8 cellular contexts compared by ENCODE assay signal in the genomic region with DNA sequence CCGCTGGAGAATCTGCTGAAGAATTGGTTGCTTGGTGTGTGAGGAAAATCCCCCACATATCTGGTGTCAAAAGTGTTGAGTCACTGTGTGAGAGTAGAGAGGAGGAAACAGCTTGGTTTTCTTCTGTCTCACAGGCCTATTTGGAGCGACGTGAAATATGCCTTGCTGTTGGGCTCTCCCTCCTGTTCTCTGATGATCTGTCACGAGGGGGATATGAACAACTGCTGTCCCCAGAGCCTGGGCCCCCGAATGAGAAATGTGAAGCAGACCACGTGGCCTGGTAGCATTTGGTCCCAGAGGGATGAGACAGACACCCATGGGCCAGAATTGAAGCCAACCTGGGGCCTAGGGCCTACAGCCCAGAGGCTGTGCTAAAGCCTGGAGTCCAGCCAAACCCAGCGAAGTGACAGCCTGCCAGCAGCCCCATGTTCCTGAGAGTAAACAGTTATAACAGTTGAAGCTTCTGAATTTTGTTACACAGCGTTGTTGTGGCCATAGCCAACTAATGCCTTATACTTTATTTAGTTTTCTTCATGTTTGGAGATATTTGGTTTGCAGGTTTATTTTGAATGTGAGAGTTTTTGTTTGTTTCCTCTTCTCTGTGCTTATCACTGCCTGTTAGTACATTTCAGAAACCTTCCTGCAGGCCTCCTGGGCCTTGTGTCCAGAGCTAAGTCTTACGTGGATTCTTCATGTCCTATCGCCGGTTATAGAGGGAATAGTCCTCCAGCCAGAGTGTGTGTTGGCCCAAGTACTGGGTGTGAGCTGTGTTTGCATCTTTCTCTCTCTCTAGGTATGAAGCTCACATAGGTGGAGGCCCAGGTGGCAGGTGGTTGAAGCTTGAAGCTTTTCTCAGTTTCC. TPM values are rescaled to one million over a fixed set of nuclear protein-coding genes. Genes with fewer than 3 reads are reported as not detected.
DNase-seq lines count a peak whose midpoint lies in the region; ATAC-seq and TF ChIP-seq lines count a peak whose summit lies in the region.

No MANE protein-coding gene starts in this region.

- H4K5ac ChIP-seq in IMR-90 (ENCODE audit: low read depth, low read length) = peak overlapping the region; percentile 55; the same call in 1 of the 2 replicates

- POLR2A ChIA-PET in IMR-90 (lab: Charles Lee; ENCODE audit: unreplicated experiment) = no interaction called here
- POLR2A ChIA-PET in naive thymus-derived CD8-positive, alpha-beta T cell (lab: Charles Lee) = no interaction called here

- dilution Hi-C loops in IMR-90 (cut with HindIII; ENCODE audit: low sequenced_read_pairs, unreplicated experiment) = no loop called here

- H3K14ac ChIP-seq in IMR-90 (replicated peaks; ENCODE audit: low read depth, low read length) = no peak overlapping the region

- peak; percentile 65 for DNase-seq in GM12865 (ENCODE audit: low read depth)
- DNase-seq in IMR-90 = peak; percentile 80
- no peak for DNase-seq in endothelial cell (ENCODE audit: low spot score)
- peak; percentile 33 for DNase-seq in prostate gland (ENCODE audit: low spot score)
- no peak for DNase-seq in naive thymus-derived CD8-positive, alpha-beta T cell
- no peak for DNase-seq in NCI-H2107 (lab: John Stamatoyannopoulos, UW)
- no peak for DNase-seq in NCI-H345 (lab: John Stamatoyannopoulos, UW)

- H3K9me3 ChIP-seq in IMR-90 (ENCODE audit: control insufficient read depth, insufficient read depth, low read length) (no peaks in the 10 kb centered on the region), prostate gland (no peaks in the 10 kb centered on the region)

- peak overlapping the region; percentile 61 for H4K91ac ChIP-seq in IMR-90 (ENCODE audit: insufficient read depth, low read depth, low read length)

- H3K56ac ChIP-seq in IMR-90 (ENCODE audit: extremely low read depth, insufficient read depth, low read length) = no peak overlapping the region

- H3K4me1 ChIP-seq in IMR-90 (ENCODE audit: control insufficient read depth, insufficient read depth, low read length) = peaks cover 4% of the 10 kb centered on the region; the same call in 1 of the 2 replicates
- no peaks in the 10 kb centered on the region for H3K4me1 ChIP-seq in prostate gland (replicated peaks)

- H4K8ac ChIP-seq in IMR-90 (ENCODE audit: low read depth in 2 of 2, low read length in 2 of 2) = peak overlapping the region; percentile 32 to 53; a peak in 2 of 4 replicates

- H2AK9ac ChIP-seq in IMR-90 (replicated peaks; ENCODE audit: low read depth, low read length, poor library complexity) = peak overlapping the region; percentile 12

- 0 out of 3 replicates have a peak overlapping the region, but pooled peaks have one; percentile 10 for H2BK15ac ChIP-seq in IMR-90 (ENCODE audit: low read depth, low read length)

- H3K79me1 ChIP-seq in IMR-90 (ENCODE audit: low read depth in 1 of 2, low read length in 2 of 2) = no peaks in the 10 kb centered on the region

- in situ Hi-C loops in IMR-90 (cut with MboI; ENCODE audit: low sequenced_read_pairs) = no loop called here

- H3K9me1 ChIP-seq in IMR-90 (ENCODE audit: insufficient read depth, low read length) = no peaks in the 10 kb centered on the region

- H3K4me1 Mint-ChIP-seq in endothelial cell (ENCODE audit: unreplicated experiment) = peaks cover 32% of the 10 kb centered on the region
- H3K4me1 Mint-ChIP-seq in naive thymus-derived CD8-positive, alpha-beta T cell = peaks cover 0 to 5% (median 2%) of the 10 kb centered on the region in 4 donors

- H3K18ac ChIP-seq in IMR-90 (ENCODE audit: low read depth, low read length) = peak overlapping the region; percentile 46

- peaks cover 18% of the 10 kb centered on the region for H3K9me3 Mint-ChIP-seq in endothelial cell (ENCODE audit: unreplicated experiment)
- peaks cover 0 to 9% (median 3%) of the 10 kb centered on the region in 9 donors for H3K9me3 Mint-ChIP-seq in naive thymus-derived CD8-positive, alpha-beta T cell

- intact Hi-C loops in IMR-90 (cut with micrococcal nuclease) = no loop called here
- intact Hi-C loops in prostate gland (cut with DNase I) = no loop called here

- CTCF ChIA-PET in IMR-90 (lab: Yijun Ruan, JAX) = no interaction called here

- H3K9ac ChIP-seq in IMR-90 (ENCODE audit: low read depth, low read length) = no peak overlapping the region

- no peak overlapping the region for H3K4me3 Mint-ChIP-seq in endothelial cell (ENCODE audit: unreplicated experiment)
- H3K4me3 Mint-ChIP-seq in naive thymus-derived CD8-positive, alpha-beta T cell = no peak overlapping the region

- TF ChIP-seq RAD21 in IMR-90 (IDR thresholded peaks at IDR 0.05; ENCODE audit: low read length) = no peak

- no peak overlapping the region for H3K23ac ChIP-seq in IMR-90 (ENCODE audit: low read depth, low read length)

- peaks cover 27% of the 10 kb centered on the region for H3K36me3 Mint-ChIP-seq in endothelial cell (ENCODE audit: low read depth, unreplicated experiment)
- no peaks in the 10 kb centered on the region for H3K36me3 Mint-ChIP-seq in naive thymus-derived CD8-positive, alpha-beta T cell

- no peaks in the 10 kb centered on the region for H4K20me1 ChIP-seq in IMR-90 (ENCODE audit: insufficient read depth, low read length)

- H3K36me3 ChIP-seq in IMR-90 (ENCODE audit: control insufficient read depth, insufficient read depth, low read length) (no peaks in the 10 kb centered on the region), prostate gland (no peaks in the 10 kb centered on the region)

- no peak overlapping the region for H2BK5ac ChIP-seq in IMR-90 (ENCODE audit: low read depth, low read length, poor library complexity, severe bottlenecking)

- peak overlapping the region; percentile 89 for H3K27ac Mint-ChIP-seq in endothelial cell (ENCODE audit: unreplicated experiment)
- no peak overlapping the region for H3K27ac Mint-ChIP-seq in naive thymus-derived CD8-positive, alpha-beta T cell

- no CpG with 5 or more reads among the region's 11 CpGs for WGBS in IMR-90 (ENCODE audit: extremely low coverage in 2 of 2, insufficient read length in 1 of 2), 2 experiments
- WGBS in prostate gland = 63% methylated on average over 11 of the region's 11 CpGs

- H3K27me3 Mint-ChIP-seq in endothelial cell (ENCODE audit: unreplicated experiment) = peaks cover 14% of the 10 kb centered on the region
- peaks cover 0 to 30% (median 13%) of the 10 kb centered on the region in 5 donors for H3K27me3 Mint-ChIP-seq in naive thymus-derived CD8-positive, alpha-beta T cell

- no peak overlapping the region for H3K4me2 ChIP-seq in IMR-90 (ENCODE audit: low read depth, low read length)

- BruUV-seq in IMR-90 (replicated peaks; lab: Mats Ljungman, UMichigan) = no TSS peak

- H3K27ac ChIP-seq in IMR-90 (ENCODE audit: insufficient read depth, low read length) (peak overlapping the region; percentile 72; the same call in 1 of the 2 replicates), prostate gland (no peak overlapping the region)

- H2AFZ ChIP-seq in IMR-90 (replicated peaks; ENCODE audit: low read length, poor library complexity) = peak overlapping the region; percentile 79

- H2BK120ac ChIP-seq in IMR-90 (ENCODE audit: low read depth, low read length) = peak overlapping the region; percentile 44; the same call in 1 of the 2 replicates

- TF ChIP-seq CTCF in GM12865 (IDR thresholded peaks at IDR 0.05; ENCODE audit: insufficient read depth, low read depth, low read length, missing control alignments) (no peak), IMR-90 (conservative IDR thresholded peaks at IDR 0.05; ENCODE audit: low read depth, low read length) (no peak), endothelial cell (IDR thresholded peaks at IDR 0.05; ENCODE audit: unreplicated experiment) (no peak), prostate gland (IDR thresholded peaks at IDR 0.05) (no peak)

- peak; percentile 91 for ATAC-seq in GM21529 (IDR thresholded peaks at IDR 0.05; ENCODE audit: unreplicated experiment)
- peak; percentile 85 for ATAC-seq in IMR-90 (ENCODE audit: low read depth)
- no peak for ATAC-seq in naive thymus-derived CD8-positive, alpha-beta T cell

- H2BK20ac ChIP-seq in IMR-90 (ENCODE audit: low read depth, low read length) = peak overlapping the region; percentile 20; the same call in 1 of the 2 replicates

- H2AK5ac ChIP-seq in IMR-90 (ENCODE audit: low read depth, low read length) = 0 out of 2 replicates have a peak overlapping the region, but pooled peaks have one; percentile 13

- TF ChIP-seq POLR2A in IMR-90 (IDR thresholded peaks at IDR 0.05; ENCODE audit: low read depth, low read length) = no peak
- TF ChIP-seq POLR2A in prostate gland (IDR thresholded peaks at IDR 0.05) = no peak

- H3K27me3 ChIP-seq in IMR-90 (ENCODE audit: control insufficient read depth, insufficient read depth, low read length) (no peaks in the 10 kb centered on the region), prostate gland (replicated peaks; ENCODE audit: insufficient read depth) (no peaks in the 10 kb centered on the region)

- peak overlapping the region; percentile 7; the same call in 1 of the 2 replicates for H3K4ac ChIP-seq in IMR-90 (ENCODE audit: low read depth, low read length)

- H3K4me3 ChIP-seq in GM12865 (ENCODE audit: low read depth, low read length) (no peak overlapping the region), IMR-90 (ENCODE audit: insufficient read depth, low read depth, low read length) (no peak overlapping the region), prostate gland (no peak overlapping the region)

TF ChIP-seq in IMR-90, 13 proteins besides CTCF, POLR2A, EP300 and RAD21:
- TF ChIP-seq, protein P1, sequence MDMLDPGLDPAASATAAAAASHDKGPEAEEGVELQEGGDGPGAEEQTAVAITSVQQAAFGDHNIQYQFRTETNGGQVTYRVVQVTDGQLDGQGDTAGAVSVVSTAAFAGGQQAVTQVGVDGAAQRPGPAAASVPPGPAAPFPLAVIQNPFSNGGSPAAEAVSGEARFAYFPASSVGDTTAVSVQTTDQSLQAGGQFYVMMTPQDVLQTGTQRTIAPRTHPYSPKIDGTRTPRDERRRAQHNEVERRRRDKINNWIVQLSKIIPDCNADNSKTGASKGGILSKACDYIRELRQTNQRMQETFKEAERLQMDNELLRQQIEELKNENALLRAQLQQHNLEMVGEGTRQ (IDR thresholded peaks at IDR 0.05; ENCODE audit: low read depth, low read length) = peak; percentile 30; the same call in 1 of the 2 replicates
- peak; percentile 78 for TF ChIP-seq NFE2L2 (IDR thresholded peaks at IDR 0.05; ENCODE audit: low read depth, low read length)
- TF ChIP-seq CEBPB (IDR thresholded peaks at IDR 0.05; ENCODE audit: low read depth, low read length) = no peak

RNA-seq across cellular contexts. Expression of gene COLEC12, which starts 18.7 kb away (rescaled TPM):
- total RNA-seq in IMR-90 (2012; rRNA removed) (1.7 and 2.3 TPM in 2 replicates), endothelial cell (ENCODE audit: unreplicated experiment) (157 TPM), prostate gland (10 to 100 TPM; 11.1 to 35.0 TPM)
- polyA plus RNA-seq in IMR-90 (2012; rRNA removed) = 0.83 and 1.0 TPM in 2 replicates
- polyA plus RNA-seq in IMR-90 (2012; cell fraction: cytosol; rRNA removed) = 0.35 and 0.63 TPM in 2 replicates
- 0.21 and 0.54 TPM in 2 replicates for polyA plus RNA-seq in IMR-90 (2012; cell fraction: nucleus; rRNA removed; ENCODE audit: low replicate concordance)
- total RNA-seq in naive thymus-derived CD8-positive, alpha-beta T cell = under 1 TPM in 1 of 2 experiments, not detected in 1; 0.13 TPM
- not detected for polyA plus RNA-seq in naive thymus-derived CD8-positive, alpha-beta T cell

Comparison
In these comparisons a context has a peak if more than half of its experiments do, and no peak if none do; other contexts are left out.
1. DNase-seq: peak in GM12865 (single experiment), IMR-90 (single experiment) and prostate gland (single experiment); none in endothelial cell (single experiment), naive thymus-derived CD8-positive, alpha-beta T cell (0 of 10), NCI-H2107 (single experiment) and NCI-H345 (single experiment).
2. ATAC-seq: peak in GM21529 (single experiment) and IMR-90 (single experiment); none in naive thymus-derived CD8-positive, alpha-beta T cell (0 of 2).